In the genomic region with DNA sequence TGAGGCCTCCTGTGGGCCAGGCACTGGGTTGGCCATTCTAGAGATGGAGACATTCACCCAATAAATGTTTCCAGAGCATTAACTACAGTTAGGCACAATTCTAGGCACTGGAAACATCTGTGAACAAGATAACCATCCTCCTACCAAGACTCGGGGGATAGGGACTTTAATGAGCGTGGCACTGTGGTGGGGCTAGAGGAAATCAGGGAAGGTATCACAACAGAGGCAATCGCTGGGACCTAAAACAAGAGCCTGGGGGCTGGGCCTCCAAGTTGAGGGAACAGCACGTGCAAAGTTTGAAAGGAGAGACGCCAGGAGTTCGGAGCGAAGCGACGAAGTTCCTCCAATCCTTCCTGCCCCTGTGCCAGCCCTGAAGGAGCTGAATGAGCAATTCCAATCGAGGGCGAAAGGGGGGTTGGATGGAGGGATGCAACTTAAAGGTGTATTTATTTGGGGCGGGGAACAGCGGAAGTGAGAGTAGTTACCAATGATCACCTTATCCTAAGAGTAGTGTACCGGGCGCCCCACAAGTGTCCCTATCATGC, we compare ENCODE assay signal across 9 cellular contexts. TPM values are rescaled to one million over a fixed set of nuclear protein-coding genes. Genes with fewer than 3 reads are reported as not detected.
DNase-seq lines count a peak whose midpoint lies in the region; ATAC-seq, FAIRE-seq and TF ChIP-seq lines count a peak whose summit lies in the region.
"Had no signal": no experiment of that assay in that cellular context is flagged by ENCODE, and none has a peak within 500 bp of the region (broad histone marks: within the 10 kb centered on the region; RNA-seq: fewer than 3 reads in every experiment).

No MANE protein-coding gene starts in this region.

- H3K27me3 Mint-ChIP-seq in endodermal cell (ENCODE audit: insufficient read depth) = no peaks in the 10 kb centered on the region
- H3K27me3 Mint-ChIP-seq in osteocyte (ENCODE audit: unreplicated experiment) = no peaks in the 10 kb centered on the region

- no peaks in the 10 kb centered on the region for H3K9me3 Mint-ChIP-seq in endodermal cell
- no peaks in the 10 kb centered on the region for H3K9me3 Mint-ChIP-seq in osteocyte (ENCODE audit: unreplicated experiment)

- H3K27me3 ChIP-seq in endodermal cell (ENCODE audit: control insufficient read depth, insufficient read depth, low read length, poor library complexity, severe bottlenecking) = no peaks in the 10 kb centered on the region

- no peak for TF ChIP-seq POLR2A in NB4 (IDR thresholded peaks at IDR 0.05; ENCODE audit: extremely low read depth, insufficient read length)

- no peak for ATAC-seq in GM21360 (IDR thresholded peaks at IDR 0.05; ENCODE audit: unreplicated experiment)
- ATAC-seq in HG02981 (IDR thresholded peaks at IDR 0.05; ENCODE audit: unreplicated experiment) = no peak

- H3K27ac Mint-ChIP-seq in endodermal cell (peak overlapping the region; percentile 98), osteocyte (ENCODE audit: unreplicated experiment) (peak overlapping the region; percentile 95)

- H3K36me3 ChIP-seq in endodermal cell (ENCODE audit: control insufficient read depth, insufficient read depth, low read length) = peaks cover 34% of the 10 kb centered on the region

- H3K9me3 ChIP-seq in endodermal cell (ENCODE audit: control insufficient read depth, low read length) = no peaks in the 10 kb centered on the region

- TF ChIP-seq CTCF in GM12875 (IDR thresholded peaks at IDR 0.05; ENCODE audit: borderline replicate concordance, insufficient read depth, low read depth, low read length) = no peak
- TF ChIP-seq CTCF in NB4 (IDR thresholded peaks at IDR 0.05; ENCODE audit: low read depth, low read length) = no peak
- TF ChIP-seq CTCF in endodermal cell (conservative IDR thresholded peaks at IDR 0.05) = no peak
- no peak for TF ChIP-seq CTCF in osteocyte (IDR thresholded peaks at IDR 0.05)

- peaks cover 15% of the 10 kb centered on the region for H3K4me1 Mint-ChIP-seq in endodermal cell
- peaks cover 15% of the 10 kb centered on the region for H3K4me1 Mint-ChIP-seq in osteocyte (ENCODE audit: unreplicated experiment)

- WGBS in endodermal cell (ENCODE audit: insufficient coverage in 1 of 2, insufficient read length in 1 of 2), 2 experiments = 52 to 56% methylated on average over 14 to 15 of the region's 15 CpGs

- no peaks in the 10 kb centered on the region for H3K4me1 ChIP-seq in endodermal cell (ENCODE audit: control insufficient read depth, insufficient read depth, low read length)

- DNase-seq in NB4 (ENCODE audit: low read depth) = no peak
- DNase-seq in endodermal cell = no peak
- DNase-seq in osteocyte (ENCODE audit: extremely low spot score, unreplicated experiment) = no peak
- no peak for DNase-seq in frontal cortex (ENCODE audit: low spot score in 2 of 2)
- no peak for DNase-seq in GM19238 (ENCODE audit: insufficient read length, low spot score)

- no peak for FAIRE-seq in frontal cortex (lab: Jason Lieb, UNC)

- H3K9ac ChIP-seq in endodermal cell (ENCODE audit: extremely low read depth, low read length, poor library complexity, severe bottlenecking) = peak overlapping the region; percentile 32

- peak overlapping the region; percentile 30 for H3K27ac ChIP-seq in endodermal cell (ENCODE audit: low read depth, low read length)

- H3K4me3 Mint-ChIP-seq in endodermal cell (peak overlapping the region; percentile 90), osteocyte (ENCODE audit: unreplicated experiment) (peak overlapping the region; percentile 94)

- H3K4me3 ChIP-seq in GM12875 (ENCODE audit: low read depth, low read length) (peak overlapping the region; percentile 45), NB4 (ENCODE audit: low read depth, low read length) (peak overlapping the region; percentile 53), endodermal cell (ENCODE audit: low read length) (peak overlapping the region; percentile 97)

- H3K36me3 Mint-ChIP-seq in endodermal cell (ENCODE audit: low read depth) (peaks cover 42% of the 10 kb centered on the region), osteocyte (ENCODE audit: unreplicated experiment) (peaks cover 20% of the 10 kb centered on the region)

RNA-seq across cellular contexts. Expression of gene POLD1, which starts 0.8 kb away (rescaled TPM):
- total RNA-seq in endodermal cell = 100 to 1,000 TPM; 106 to 127 TPM
- 68.6 TPM for polyA plus RNA-seq in endodermal cell (2013, experiment 1 of 2)
- polyA plus RNA-seq in endodermal cell (2013, experiment 2 of 2) = 68.1 TPM
- total RNA-seq in osteocyte = 19.6 and 22.2 TPM in 2 replicates
- 12.6 TPM for total RNA-seq in frontal cortex

RNA-seq across cellular contexts. Expression of gene NR1H2, which starts 7.1 kb away (rescaled TPM):
- total RNA-seq in endodermal cell (10 to 100 TPM; 40.4 to 42.7 TPM), osteocyte (53.4 and 64.5 TPM in 2 replicates), frontal cortex (15.1 TPM)
- 21.3 TPM for polyA plus RNA-seq in endodermal cell (2013, experiment 1 of 2)
- 21.2 TPM for polyA plus RNA-seq in endodermal cell (2013, experiment 2 of 2)

RNA-seq across cellular contexts. Expression of gene NAPSA, which starts 17.9 kb away (rescaled TPM):
- total RNA-seq in endodermal cell (1 to 10 TPM in 1 of 2 donors, under 1 TPM in 1; 0.91 to 1.5 TPM), osteocyte (0.16 and 1.3 TPM in 2 replicates), frontal cortex (not detected)
- polyA plus RNA-seq in endodermal cell (2013, experiment 1 of 2) = 0.14 TPM
- polyA plus RNA-seq in endodermal cell (2013, experiment 2 of 2) = 0.33 TPM
- total RNA-seq: RPMI7951 had no signal

RNA-seq across cellular contexts. Expression of gene SPIB, which starts 35.4 kb away (rescaled TPM):
- total RNA-seq in endodermal cell (1 to 10 TPM in 1 of 2 donors, under 1 TPM in 1; 0.11 to 2.6 TPM), osteocyte (not detected in 2 replicates), frontal cortex (under 0.01 TPM)
- polyA plus RNA-seq in endodermal cell (2013, experiment 1 of 2) = 0.68 TPM
- polyA plus RNA-seq in endodermal cell (2013, experiment 2 of 2) = 0.41 TPM
- total RNA-seq: RPMI7951 had no signal

RNA-seq across cellular contexts. Expression of gene MYBPC2, which starts 49.3 kb away (rescaled TPM):
- total RNA-seq in endodermal cell = 1 to 10 TPM; 1.9 to 2.3 TPM
- 0.71 TPM for polyA plus RNA-seq in endodermal cell (2013, experiment 1 of 2)
- polyA plus RNA-seq in endodermal cell (2013, experiment 2 of 2) = 0.62 TPM
- total RNA-seq in osteocyte = not detected in 2 replicates
- not detected for total RNA-seq in frontal cortex
- total RNA-seq: RPMI7951 had no signal

Comparison
In these comparisons a context has a peak if more than half of its experiments do, and no peak if none do; other contexts are left out.
1. H3K4me3 ChIP-seq: peak in every context shown above with its lines; median percentile 97 in endodermal cell; 53 in NB4; 45 in GM12875.